ENCODE assay signal across 8 cellular contexts in the genomic region with DNA sequence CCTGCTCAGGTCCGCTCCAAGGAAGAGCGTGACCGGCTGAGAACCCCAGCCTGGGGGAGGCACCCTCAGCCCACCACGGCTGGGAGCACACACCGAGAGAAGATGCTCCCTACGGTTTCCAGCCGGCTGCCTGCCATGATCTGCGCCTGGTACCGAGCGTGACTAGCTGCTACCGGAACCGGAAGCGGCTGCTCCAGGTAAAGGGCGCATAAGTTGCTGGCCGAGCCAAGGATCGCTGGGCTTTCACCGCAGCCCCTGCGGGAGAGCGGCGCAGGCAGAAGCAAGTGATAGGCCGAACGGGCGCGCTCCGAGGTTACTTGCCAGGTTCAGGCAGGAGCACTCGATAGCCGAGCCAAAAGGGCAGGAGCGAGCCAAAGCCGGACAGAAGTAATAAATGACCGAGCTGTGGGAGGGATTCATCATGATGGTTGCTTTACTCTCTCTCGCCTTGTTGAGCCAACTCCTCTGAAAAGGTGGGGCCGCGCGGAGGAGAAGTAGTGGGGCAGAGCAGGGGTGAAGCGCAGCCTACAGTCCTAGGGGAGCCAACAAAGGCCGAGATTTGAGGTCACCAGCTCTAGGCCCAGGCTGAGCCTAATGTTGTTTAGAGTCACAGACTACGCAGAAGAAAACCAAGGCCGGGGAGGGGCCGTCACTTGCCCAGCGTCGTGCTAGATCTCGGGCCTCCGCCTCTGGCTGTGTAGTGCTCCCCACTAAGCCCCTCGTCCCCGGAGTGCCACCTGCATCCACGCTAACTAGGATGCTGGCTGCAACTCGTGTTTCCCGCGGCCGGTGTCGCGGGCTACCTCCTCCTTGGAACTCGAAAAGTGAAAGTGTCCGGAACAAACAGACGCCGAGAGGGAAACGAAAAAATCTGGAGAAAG. TPM values are rescaled to one million over a fixed set of nuclear protein-coding genes. Genes with fewer than 3 reads are reported as not detected.
DNase-seq lines count a peak whose midpoint lies in the region; ATAC-seq and TF ChIP-seq lines count a peak whose summit lies in the region.

A gene (minus strand): TSS at position 171 of the 881 bp plus-strand sequence. CDS start 34 bp downstream, at position 137.

- CTCF ChIA-PET in activated CD4-positive, alpha-beta T cell treated with anti-CD3 and anti-CD28 coated beads for 36 hours (lab: Charles Lee), result interaction anchor here (0.6 to 15.7 kb wide), 9 partner anchors 9 to 1016 kb away, joined by 3 to 249 read pairs (median 4); a partner anchor contains a TSS

- peak within 1 kb of the TSS; percentile 100 for H3K4me3 ChIP-seq in choroid plexus epithelial cell (ENCODE audit: low read depth, low read length)

- peaks cover 22% of the 10 kb centered on the region for H3K36me3 Mint-ChIP-seq in activated CD4-positive, alpha-beta T cell treated with anti-CD3 and anti-CD28 coated beads for 36 hours (ENCODE audit: low read depth)

- no peaks in the 10 kb centered on the region for H3K27me3 Mint-ChIP-seq in activated CD4-positive, alpha-beta T cell treated with anti-CD3 and anti-CD28 coated beads for 36 hours

- intact Hi-C loops in activated CD4-positive, alpha-beta T cell treated with anti-CD3 and anti-CD28 coated beads for 36 hours (cut with DNase I, micrococcal nuclease), result loop anchor here (1.0 to 10.0 kb wide), 13 partner anchors 105 to 1018 kb away; a partner anchor contains a TSS

- H3K9me3 Mint-ChIP-seq in activated CD4-positive, alpha-beta T cell treated with anti-CD3 and anti-CD28 coated beads for 36 hours (ENCODE audit: low read depth), result no peaks in the 10 kb centered on the region

- peaks cover 30% of the 10 kb centered on the region for H3K4me1 Mint-ChIP-seq in activated CD4-positive, alpha-beta T cell treated with anti-CD3 and anti-CD28 coated beads for 36 hours

- H3K27ac Mint-ChIP-seq in activated CD4-positive, alpha-beta T cell treated with anti-CD3 and anti-CD28 coated beads for 36 hours, result peak within 1 kb of the TSS; percentile 95

- POLR2A ChIA-PET in activated CD4-positive, alpha-beta T cell treated with anti-CD3 and anti-CD28 coated beads for 36 hours (lab: Charles Lee), result interaction anchor here (0.5 to 1.4 kb wide), 7 partner anchors 49 to 502 kb away, joined by 3 to 22 read pairs (median 4); a partner anchor contains a TSS

- H3K4me3 Mint-ChIP-seq in activated CD4-positive, alpha-beta T cell treated with anti-CD3 and anti-CD28 coated beads for 36 hours, result peak within 1 kb of the TSS; percentile 98

- peak; percentile 94 for ATAC-seq in HG03442 (IDR thresholded peaks at IDR 0.05; ENCODE audit: unreplicated experiment)
- peak; percentile 91 for ATAC-seq in activated CD4-positive, alpha-beta T cell treated with anti-CD3 and anti-CD28 coated beads for 36 hours

- no peak for TF ChIP-seq CTCF in choroid plexus epithelial cell (conservative IDR thresholded peaks at IDR 0.05; ENCODE audit: low read depth, low read length)

- peak; percentile 99 for DNase-seq in Ammon's horn (ENCODE audit: low spot score)
- DNase-seq in GM19238 (ENCODE audit: insufficient read length, low spot score), result peak; percentile 95
- peak; percentile 99 to 100 for DNase-seq in NCI-H524 (lab: John Stamatoyannopoulos, UW)
- peak; percentile 99 for DNase-seq in activated CD4-positive, alpha-beta T cell treated with anti-CD3 and anti-CD28 coated beads for 36 hours
- peak; percentile 99 for DNase-seq in choroid plexus epithelial cell (ENCODE audit: low read depth)
- DNase-seq in kidney tubule cell (ENCODE audit: low spot score), result peak; percentile 99
- DNase-seq in stimulated activated CD4-positive, alpha-beta T cell treated with anti-CD3 and anti-CD28 coated beads, Interleukin-1b, Interleukin-23, amount 100 ng/mL, for 24 hours (ENCODE audit: low read depth in 4 of 4, low spot score in 1 of 4), result peak; percentile 88 to 95 (median 93)

RNA-seq across cellular contexts. Expression of the gene that starts here (rescaled TPM):
- 10 to 100 TPM; 42.6 to 69.7 TPM for total RNA-seq in activated CD4-positive, alpha-beta T cell treated with anti-CD3 and anti-CD28 coated beads for 36 hours

Comparison
In these comparisons a context has a peak if more than half of its experiments do, and no peak if none do; other contexts are left out.
1. Peak in every context shown above with its lines: DNase-seq, ATAC-seq and H3K4me3 ChIP-seq.